ENCODE assay signal across 15 cellular contexts in the genomic region with DNA sequence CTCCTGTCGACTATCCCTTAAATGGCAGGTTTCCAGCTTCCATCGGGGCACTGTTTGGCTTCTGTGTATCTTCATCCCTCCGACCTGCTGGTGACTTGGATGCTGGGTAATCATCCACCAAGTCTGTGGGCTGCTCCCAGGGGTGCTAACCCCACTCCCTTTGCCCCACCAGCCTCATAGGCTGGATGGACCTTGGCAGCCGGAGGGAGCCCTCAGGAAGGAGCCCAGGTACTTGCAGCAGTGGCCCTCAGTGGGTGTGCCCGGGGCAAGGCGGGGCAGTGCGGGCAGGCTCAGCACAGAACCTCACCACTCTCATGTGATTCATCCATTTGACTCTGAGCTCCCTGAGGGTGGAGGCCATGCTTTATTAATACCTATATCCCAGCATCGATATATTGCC. TPM values are rescaled to one million over a fixed set of nuclear protein-coding genes. Genes with fewer than 3 reads are reported as not detected.
DNase-seq lines count a peak whose midpoint lies in the region; ATAC-seq and TF ChIP-seq lines count a peak whose summit lies in the region.
"Had no signal": no experiment of that assay in that cellular context is flagged by ENCODE, and none has a peak within 500 bp of the region (broad histone marks: within the 10 kb centered on the region; RNA-seq: fewer than 3 reads in every experiment).

No MANE protein-coding gene starts in this region.

- no peak overlapping the region for H3K9ac ChIP-seq in trophoblast cell (ENCODE audit: low read length)
- H3K9ac ChIP-seq: BLaER1 treated with 17β-estradiol and CSF1 and Interleukin-3, amounts not matched to agents 10 nM and 100 nM had no signal

- H3K36me3 ChIP-seq in right atrium auricular region (no peaks in the 10 kb centered on the region), esophagus muscularis mucosa (no peaks in the 10 kb centered on the region), trophoblast cell (ENCODE audit: control insufficient read depth in 1 of 2, insufficient read depth in 2 of 2, low read length in 2 of 2) (no peaks in the 10 kb centered on the region)
- H3K36me3 ChIP-seq: BLaER1 treated with 17β-estradiol and CSF1 and Interleukin-3, amounts not matched to agents 10 nM and 100 nM had no signal

- no peak for TF ChIP-seq EP300 in esophagus muscularis mucosa (IDR thresholded peaks at IDR 0.05)

- H2BK120ac ChIP-seq in trophoblast cell (ENCODE audit: insufficient read depth, low read length, poor library complexity) = no peak overlapping the region

- no peak overlapping the region for H2BK5ac ChIP-seq in trophoblast cell (ENCODE audit: low read depth, low read length, poor library complexity)

- no peak for TF ChIP-seq POLR2A in esophagus muscularis mucosa (IDR thresholded peaks at IDR 0.05; ENCODE audit: low read depth)

- no peak overlapping the region for H2BK12ac ChIP-seq in trophoblast cell (ENCODE audit: low read length)

- no peaks in the 10 kb centered on the region for H3K9me3 ChIP-seq in right atrium auricular region
- H3K9me3 ChIP-seq in esophagus muscularis mucosa = no peaks in the 10 kb centered on the region
- H3K9me3 ChIP-seq in trophoblast cell (ENCODE audit: insufficient read depth, low read depth, low read length) = peaks cover 2% of the 10 kb centered on the region

- H3K23ac ChIP-seq in trophoblast cell (ENCODE audit: low read length) = no peak overlapping the region

- no peak overlapping the region for H4K12ac ChIP-seq in trophoblast cell (ENCODE audit: low read depth, low read length)

- no peak overlapping the region for H3K18ac ChIP-seq in trophoblast cell (ENCODE audit: low read length)

- no peaks in the 10 kb centered on the region for H3K27me3 ChIP-seq in right atrium auricular region
- H3K27me3 ChIP-seq in esophagus muscularis mucosa = no peaks in the 10 kb centered on the region
- H3K27me3 ChIP-seq in trophoblast cell (ENCODE audit: insufficient read depth, low read length) = no peaks in the 10 kb centered on the region
- H3K27me3 ChIP-seq: BLaER1 treated with 17β-estradiol and CSF1 and Interleukin-3, amounts not matched to agents 10 nM and 100 nM had no signal

- H3K27ac ChIP-seq in right atrium auricular region (no peak overlapping the region), esophagus muscularis mucosa (replicated peaks in 1 of 4) (no peak overlapping the region), trophoblast cell (ENCODE audit: low read depth, low read length) (no peak overlapping the region)
- H3K27ac ChIP-seq: BLaER1 treated with 17β-estradiol and CSF1 and Interleukin-3, amounts not matched to agents 10 nM and 100 nM had no signal

- H3K79me2 ChIP-seq in trophoblast cell (ENCODE audit: control insufficient read depth, insufficient read depth, low read length, poor library complexity) = no peaks in the 10 kb centered on the region

- no peak overlapping the region for H2AFZ ChIP-seq in trophoblast cell (ENCODE audit: insufficient read depth, low read length, poor library complexity)

- ATAC-seq in left cardiac atrium = no peak

- no peak overlapping the region for H3K4ac ChIP-seq in trophoblast cell (ENCODE audit: low read depth, low read length)

- H3K4me3 ChIP-seq in right atrium auricular region = no peak overlapping the region
- no peak overlapping the region for H3K4me3 ChIP-seq in esophagus muscularis mucosa
- H3K4me3 ChIP-seq in trophoblast cell (ENCODE audit: low read depth, low read length) = peak overlapping the region; percentile 20
- H3K4me3 ChIP-seq: BLaER1 treated with 17β-estradiol and CSF1 and Interleukin-3, amounts not matched to agents 10 nM and 100 nM had no signal

- H3K4me1 ChIP-seq in right atrium auricular region (peaks cover 0 to 3% of the 10 kb centered on the region in 2 donors), esophagus muscularis mucosa (no peaks in the 10 kb centered on the region), trophoblast cell (ENCODE audit: control insufficient read depth in 1 of 2, insufficient read depth in 2 of 2, low read length in 2 of 2) (peaks cover 0 to 6% of the 10 kb centered on the region in 2 experiments)

- H3K14ac ChIP-seq in trophoblast cell (ENCODE audit: low read length) = no peak overlapping the region

- H3K4me2 ChIP-seq in trophoblast cell (ENCODE audit: low read length) = no peak overlapping the region

- no peak overlapping the region for H4K91ac ChIP-seq in trophoblast cell (ENCODE audit: low read depth, low read length)

- H2AK5ac ChIP-seq in trophoblast cell (ENCODE audit: low read length) = no peak overlapping the region

- no peak for TF ChIP-seq CTCF in right atrium auricular region (IDR thresholded peaks at IDR 0.05)
- TF ChIP-seq CTCF in esophagus muscularis mucosa (IDR thresholded peaks at IDR 0.05) = no peak

- WGBS in esophagus muscularis mucosa = 85% methylated on average over 8 of the region's 8 CpGs
- WGBS in trophoblast cell (ENCODE audit: extremely low coverage, insufficient coverage, insufficient read length) = no CpG with 5 or more reads among the region's 8 CpGs

- no peak overlapping the region for H4K8ac ChIP-seq in trophoblast cell (ENCODE audit: low read depth, low read length)

- DNase-seq in right atrium auricular region (ENCODE audit: low spot score) = peak; percentile 28
- no peak for DNase-seq in left cardiac atrium
- DNase-seq in esophagus muscularis mucosa (ENCODE audit: extremely low spot score) = peak; percentile 70
- DNase-seq in trophoblast cell = peak in 1 of 2 donors; percentile 17
- DNase-seq in NCI-H69 (lab: John Stamatoyannopoulos, UW) = no peak
- no peak for DNase-seq in NCI-H345 (lab: John Stamatoyannopoulos, UW)
- no peak for DNase-seq in stimulated activated CD4-positive, alpha-beta T cell treated with anti-CD3 and anti-CD28 coated beads, Interleukin-15, amount 100 ng/mL, for 24 hours
- DNase-seq: 8988T; AML-193; CD4-positive, CD25-positive, alpha-beta regulatory T cell; DMS 273 treated with DMSO at 0.1 percent for 48 hours; DMS79; GOT3; H9 had no signal

- H3K79me1 ChIP-seq in trophoblast cell (ENCODE audit: low read length) = no peaks in the 10 kb centered on the region

- intact Hi-C loops in left cardiac atrium (cut with DNase I) = loop anchor here in 1 of 2 donors (10.0 kb wide), 1 partner anchor 259 kb away; no protein-coding TSS in a partner anchor
- intact Hi-C loops in esophagus muscularis mucosa (cut with DNase I) = no loop called here

RNA-seq across cellular contexts. Expression of gene TUBGCP3, which starts 27.4 kb away (rescaled TPM):
- total RNA-seq in right atrium auricular region (10 to 100 TPM in 1 of 2 donors, 1 to 10 TPM in 1; 9.8 to 14.7 TPM), left cardiac atrium (10 to 100 TPM; 18.6 to 19.5 TPM), esophagus muscularis mucosa (10 to 100 TPM; 25.2 to 33.6 (median 30.6) TPM)
- polyA plus RNA-seq in trophoblast cell (2013) = 9.9 and 11.1 TPM in 2 replicates

Comparison
In these comparisons a context has a peak if more than half of its experiments do, and no peak if none do; other contexts are left out.
1. DNase-seq: peak in right atrium auricular region (single experiment) and esophagus muscularis mucosa (single experiment); none in left cardiac atrium (single experiment), NCI-H69 (single experiment), NCI-H345 (single experiment) and stimulated activated CD4-positive, alpha-beta T cell treated with anti-CD3 and anti-CD28 coated beads, Interleukin-15, amount 100 ng/mL, for 24 hours (single experiment).